ENCODE assay signal across 1 cellular context in genomic region chr22:49432211-49432905, GRCh38.
TF ChIP-seq lines count a peak whose summit lies in the region.

No MANE protein-coding gene starts in this region.

TF ChIP-seq in GM23338, 12 proteins besides CTCF, POLR2A, EP300 and RAD21 (continued from another document):
- TF ChIP-seq JUNB (IDR thresholded peaks at IDR 0.05; ENCODE audit: unreplicated experiment) (no peak), EZH2phosphoT487 (IDR thresholded peaks at IDR 0.05; ENCODE audit: unreplicated experiment) (no peak), POLR2AphosphoS5 (IDR thresholded peaks at IDR 0.05; ENCODE audit: low read depth) (no peak), ZNF114 (CRISPR knock-in tag; IDR thresholded peaks at IDR 0.05) (no peak), CREB1 (CRISPR knock-in tag; IDR thresholded peaks at IDR 0.05; ENCODE audit: low read depth) (no peak)
TF ChIP-seq in GM23338: peak in this region for 0.
